Comparison of ENCODE assay signal across 1 cellular context in genomic region chr21:34802180-34802899, GRCh38.
TF ChIP-seq lines count a peak whose summit lies in the region.

No MANE protein-coding gene starts in this region.

TF ChIP-seq in IMR-90, 13 proteins besides CTCF, POLR2A, EP300 and RAD21:
- TF ChIP-seq NFE2L2 (IDR thresholded peaks at IDR 0.05; ENCODE audit: low read depth, low read length): no peak
- no peak for TF ChIP-seq RCOR1 (IDR thresholded peaks at IDR 0.05; ENCODE audit: insufficient replicate concordance, low read length)
- no peak for TF ChIP-seq USF2 (IDR thresholded peaks at IDR 0.05; ENCODE audit: low read depth, low read length)
- 0 out of 2 replicates have a peak, but pooled peaks have one; percentile 40 for TF ChIP-seq CEBPB (IDR thresholded peaks at IDR 0.05; ENCODE audit: low read depth, low read length)
